ENCODE assay signal across 18 cellular contexts in the genomic region with DNA sequence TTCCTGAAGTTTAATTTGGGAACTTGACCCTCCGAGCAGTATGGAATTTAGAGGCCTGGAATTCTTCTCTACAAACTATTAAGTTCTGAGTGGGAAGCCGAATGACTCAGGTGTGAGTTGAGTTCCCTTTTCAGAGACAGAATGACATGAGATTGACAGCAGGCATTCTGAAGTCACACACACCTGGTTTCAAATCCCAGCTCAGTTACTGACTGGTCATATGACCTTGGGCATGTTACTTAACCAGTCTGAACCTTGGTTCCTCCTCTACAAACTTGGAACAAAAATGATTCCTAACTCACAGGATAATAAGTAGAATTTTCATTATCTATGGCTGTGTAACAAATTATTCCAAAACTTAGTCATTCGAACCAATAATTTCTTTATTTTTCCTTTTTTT.
"Had no signal": no experiment of that assay in that cellular context is flagged by ENCODE, and none has a peak within 500 bp of the region (broad histone marks: within the 10 kb centered on the region; RNA-seq: fewer than 3 reads in every experiment).

No MANE protein-coding gene starts in this region.

- DNase-seq: activated CD4-positive, alpha-beta memory T cell treated with anti-CD3 and anti-CD28 coated beads, Interleukin-2, amount 10 ng/mL, durations not matched to agents 7 days and 5 days; activated CD4-positive, alpha-beta T cell treated with anti-CD3 and anti-CD28 coated beads for 4 hours; activated naive CD4-positive, alpha-beta T cell; activated naive CD8-positive, alpha-beta T cell treated with anti-CD3 and anti-CD28 coated beads for 36 hours; activated T-cell treated with anti-CD3 and anti-CD28 coated beads, Interleukin-2, amount 50 U/mL, for 1 hour; amniotic stem cell; caudate nucleus; dorsolateral prefrontal cortex; left ventricle myocardium superior; right cardiac atrium; stimulated activated CD4-positive, alpha-beta T cell treated with anti-CD3 and anti-CD28 coated beads, Interleukin-4, amount 100 ng/mL, for 24 hours had no signal

- H3K27ac ChIP-seq: dorsolateral prefrontal cortex, skin epidermis, thoracic aorta had no signal

- H3K27me3 ChIP-seq: dorsolateral prefrontal cortex had no signal

- ATAC-seq: activated T-helper 17 cell treated with anti-CD3 and anti-CD28 coated beads, Interleukin-2, amount 50 U/mL, for 72 hours; left ventricle myocardium superior; right cardiac atrium; stimulated activated memory B cell treated with anti-CD40 and anti-IgM and Interleukin-4, amounts not matched to agents 10 μg/mL and 1 μg/mL and 100 μg/mL, for 72 hours had no signal

- FAIRE-seq: colon, frontal cortex, TTC549 had no signal

- H3K4me3 ChIP-seq: dorsolateral prefrontal cortex, skin epidermis, thoracic aorta had no signal

- H3K9me3 ChIP-seq: thoracic aorta had no signal

- H3K36me3 ChIP-seq: thoracic aorta had no signal
